ENCODE assay signal across 8 cellular contexts in the genomic region with DNA sequence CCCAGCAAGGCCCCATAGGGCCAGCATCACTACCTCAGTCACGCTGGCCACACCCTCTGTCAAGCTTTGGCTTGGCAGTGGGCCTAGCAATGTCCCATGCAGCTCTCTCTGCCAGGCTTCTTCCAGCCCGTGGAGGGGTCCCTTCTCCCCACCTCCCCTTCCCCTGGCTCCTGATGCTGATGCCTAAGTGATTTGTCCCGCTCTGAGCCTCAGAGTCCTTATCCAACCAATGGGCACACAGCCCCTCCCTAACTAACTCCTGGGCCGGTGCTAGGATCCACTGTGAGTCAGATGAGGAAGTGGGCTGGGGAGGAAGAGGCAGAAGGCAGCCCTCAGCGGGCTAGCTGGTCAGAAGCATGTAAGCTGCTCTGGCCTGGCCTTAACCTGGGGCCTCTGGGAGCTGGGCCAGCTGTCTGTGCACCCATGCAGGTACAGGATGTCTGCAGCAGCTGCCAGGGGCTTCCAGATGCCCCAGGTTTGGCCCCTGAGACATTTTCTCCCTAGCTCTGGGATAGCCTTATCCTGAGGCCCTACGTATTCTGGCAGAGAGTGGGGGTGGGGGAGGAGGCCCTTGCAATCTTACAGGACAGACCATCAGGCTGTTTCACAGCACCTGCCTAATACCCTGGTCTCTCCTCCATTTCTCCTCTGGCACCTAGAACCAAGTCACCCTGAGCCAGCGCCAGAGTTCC. TPM values are rescaled to one million over a fixed set of nuclear protein-coding genes. Genes with fewer than 3 reads are reported as not detected.
DNase-seq lines count a peak whose midpoint lies in the region; ATAC-seq and TF ChIP-seq lines count a peak whose summit lies in the region.

No MANE protein-coding gene starts in this region.

- intact Hi-C loops in heart right ventricle (cut with DNase I) (loop anchor here in 7 of 10 donors (2.0 to 10.0 kb wide), 8 partner anchors 50 to 95 kb away; partner anchors contain the start of genes NKTR (in 4 of the 7) and SEC22C (in 2 of the 7)), prostate gland (cut with DNase I) (loop anchor here (2.0 kb wide), 1 partner anchor 52 kb away; the partner anchor contains the start of gene NKTR)

- TF ChIP-seq CTCF in heart right ventricle (IDR thresholded peaks at IDR 0.05), result no peak
- TF ChIP-seq CTCF in prostate gland (IDR thresholded peaks at IDR 0.05), result no peak

- POLR2A ChIA-PET in activated naive CD8-positive, alpha-beta T cell treated with anti-CD3 and anti-CD28 coated beads, Interleukin-2, amount 10 ng/mL, durations not matched to agents 7 days and 5 days (lab: Charles Lee), result interaction anchor here (1.8 to 2.1 kb wide), 3 partner anchors 52 to 70 kb away, joined by 5 to 7 read pairs (median 7); partner anchors contain the start of genes NKTR, SEC22C and SS18L2

- WGBS in heart right ventricle, 2 donors, result 15 to 16% methylated on average over 7 of the region's 7 CpGs
- WGBS in prostate gland, result 26% methylated on average over 7 of the region's 7 CpGs

- H3K9me3 ChIP-seq in heart right ventricle (no peaks in the 10 kb centered on the region), prostate gland (no peaks in the 10 kb centered on the region)

- no peaks in the 10 kb centered on the region for H3K9me3 Mint-ChIP-seq in activated naive CD8-positive, alpha-beta T cell treated with anti-CD3 and anti-CD28 coated beads, Interleukin-2, amount 10 ng/mL, durations not matched to agents 7 days and 5 days

- H3K27ac Mint-ChIP-seq in activated naive CD8-positive, alpha-beta T cell treated with anti-CD3 and anti-CD28 coated beads, Interleukin-2, amount 10 ng/mL, durations not matched to agents 7 days and 5 days, result peak overlapping the region; percentile 68

- peaks cover 24% of the 10 kb centered on the region for H3K4me1 Mint-ChIP-seq in activated naive CD8-positive, alpha-beta T cell treated with anti-CD3 and anti-CD28 coated beads, Interleukin-2, amount 10 ng/mL, durations not matched to agents 7 days and 5 days

- TF ChIP-seq POLR2A in prostate gland (IDR thresholded peaks at IDR 0.05), result peak; percentile 86

- H3K4me1 ChIP-seq in heart right ventricle, result peaks cover 20 to 87% (median 60%) of the 10 kb centered on the region in 9 donors
- no peaks in the 10 kb centered on the region for H3K4me1 ChIP-seq in prostate gland (replicated peaks)

- DNase-seq in ELR (ENCODE audit: low read depth), result peak; percentile 89
- peak; percentile 86 to 93 for DNase-seq in Kasumi-1 (lab: John Stamatoyannopoulos, UW)
- no peak for DNase-seq in activated naive CD8-positive, alpha-beta T cell treated with anti-CD3 and anti-CD28 coated beads, Interleukin-2, amount 10 ng/mL, durations not matched to agents 7 days and 5 days
- DNase-seq in heart right ventricle, result peak; percentile 53 to 55
- DNase-seq in prostate gland (ENCODE audit: low spot score), result no peak
- no peak for DNase-seq in NCI-H146 (lab: John Stamatoyannopoulos, UW)
- no peak for DNase-seq in GOT3 (lab: John Stamatoyannopoulos, UW)

- ATAC-seq in GM21576 (IDR thresholded peaks at IDR 0.05; ENCODE audit: unreplicated experiment) (peak; percentile 76), heart right ventricle (peak; percentile 10 to 64 (median 46))
- peak; percentile 52 for ATAC-seq in activated naive CD8-positive, alpha-beta T cell treated with anti-CD3 and anti-CD28 coated beads, Interleukin-2, amount 10 ng/mL, durations not matched to agents 7 days and 5 days (ENCODE audit: low read depth)

- H3K36me3 Mint-ChIP-seq in activated naive CD8-positive, alpha-beta T cell treated with anti-CD3 and anti-CD28 coated beads, Interleukin-2, amount 10 ng/mL, durations not matched to agents 7 days and 5 days, result peaks cover 9% of the 10 kb centered on the region

- H3K27ac ChIP-seq in heart right ventricle (peak overlapping the region; percentile 88 to 99 (median 95)), prostate gland (peak overlapping the region; percentile 85 to 90)

- peak overlapping the region; percentile 68 to 98 (median 84) for H3K4me3 ChIP-seq in heart right ventricle
- peak overlapping the region in 1 of 2 donors; percentile 64 for H3K4me3 ChIP-seq in prostate gland

- no peaks in the 10 kb centered on the region for H3K27me3 ChIP-seq in heart right ventricle
- H3K27me3 ChIP-seq in prostate gland (replicated peaks; ENCODE audit: insufficient read depth), result no peaks in the 10 kb centered on the region

- H3K4me3 Mint-ChIP-seq in activated naive CD8-positive, alpha-beta T cell treated with anti-CD3 and anti-CD28 coated beads, Interleukin-2, amount 10 ng/mL, durations not matched to agents 7 days and 5 days, result peak overlapping the region; percentile 85

- H3K36me3 ChIP-seq in heart right ventricle, result peaks cover 0 to 36% (median 0%) of the 10 kb centered on the region in 9 donors
- H3K36me3 ChIP-seq in prostate gland, result no peaks in the 10 kb centered on the region

- peaks cover 4% of the 10 kb centered on the region for H3K27me3 Mint-ChIP-seq in activated naive CD8-positive, alpha-beta T cell treated with anti-CD3 and anti-CD28 coated beads, Interleukin-2, amount 10 ng/mL, durations not matched to agents 7 days and 5 days

RNA-seq across cellular contexts. Expression of gene ZBTB47, which starts 0.7 kb away (rescaled TPM):
- 1 to 10 TPM; 1.1 to 1.3 TPM for total RNA-seq in activated naive CD8-positive, alpha-beta T cell treated with anti-CD3 and anti-CD28 coated beads, Interleukin-2, amount 10 ng/mL, durations not matched to agents 7 days and 5 days
- total RNA-seq in heart right ventricle (100 to 1,000 TPM in 9 of 10 donors, 10 to 100 TPM in 1; 86.7 to 145 (median 112) TPM), prostate gland (10 to 100 TPM; 22.1 to 38.0 TPM)
- polyA plus RNA-seq in heart right ventricle, result 10 to 100 TPM; 52.2 to 68.9 TPM

RNA-seq across cellular contexts. Expression of gene KLHL40, which starts 32.6 kb away (rescaled TPM):
- not detected for total RNA-seq in activated naive CD8-positive, alpha-beta T cell treated with anti-CD3 and anti-CD28 coated beads, Interleukin-2, amount 10 ng/mL, durations not matched to agents 7 days and 5 days
- total RNA-seq in heart right ventricle, result 1 to 10 TPM in 3 of 10 donors, under 1 TPM in 7; 0.26 to 1.6 (median 0.85) TPM
- polyA plus RNA-seq in heart right ventricle, result 1 to 10 TPM in 1 of 2 donors, under 1 TPM in 1; 0.51 to 8.3 TPM
- total RNA-seq in prostate gland, result 1 to 10 TPM; 1.2 to 2.9 TPM

RNA-seq across cellular contexts. Expression of gene HHATL, which starts 49.8 kb away (rescaled TPM):
- not detected for total RNA-seq in activated naive CD8-positive, alpha-beta T cell treated with anti-CD3 and anti-CD28 coated beads, Interleukin-2, amount 10 ng/mL, durations not matched to agents 7 days and 5 days
- 100 to 1,000 TPM; 390 to 998 (median 624) TPM for total RNA-seq in heart right ventricle
- polyA plus RNA-seq in heart right ventricle, result 1,000 to 10,000 TPM in 1 of 2 donors, 100 to 1,000 TPM in 1; 332 to 2,035 TPM
- total RNA-seq in prostate gland, result 1 to 10 TPM; 1.9 to 5.5 TPM

RNA-seq across cellular contexts. Expression of gene NKTR, which starts 52.3 kb away (rescaled TPM):
- 100 to 1,000 TPM; 150 to 152 TPM for total RNA-seq in activated naive CD8-positive, alpha-beta T cell treated with anti-CD3 and anti-CD28 coated beads, Interleukin-2, amount 10 ng/mL, durations not matched to agents 7 days and 5 days
- 10 to 100 TPM; 19.7 to 28.4 (median 21.9) TPM for total RNA-seq in heart right ventricle
- 10 to 100 TPM; 10.2 to 59.3 TPM for polyA plus RNA-seq in heart right ventricle
- total RNA-seq in prostate gland, result 10 to 100 TPM; 42.2 to 91.6 TPM

Comparison
In these comparisons a context has a peak if more than half of its experiments do, and no peak if none do; other contexts are left out.
1. DNase-seq: peak in ELR (single experiment), Kasumi-1 (2 of 2) and heart right ventricle (2 of 2); none in activated naive CD8-positive, alpha-beta T cell treated with anti-CD3 and anti-CD28 coated beads, Interleukin-2, amount 10 ng/mL, durations not matched to agents 7 days and 5 days (single experiment), prostate gland (single experiment), NCI-H146 (single experiment) and GOT3 (single experiment).
2. RNA of gene ZBTB47, which starts 0.7 kb away (total RNA-seq): 86.7 to 145 TPM in heart right ventricle and 22.1 to 38.0 TPM in prostate gland; 1.1 to 1.3 TPM in activated naive CD8-positive, alpha-beta T cell treated with anti-CD3 and anti-CD28 coated beads, Interleukin-2, amount 10 ng/mL, durations not matched to agents 7 days and 5 days; every median in the first group is over 4 times any median in the second.
3. RNA of gene HHATL, which starts 49.8 kb away (total RNA-seq): 390 to 998 TPM in heart right ventricle; 1.9 to 5.5 TPM in prostate gland and not detected in activated naive CD8-positive, alpha-beta T cell treated with anti-CD3 and anti-CD28 coated beads, Interleukin-2, amount 10 ng/mL, durations not matched to agents 7 days and 5 days; every median in the first group is over 10 times any median in the second.
4. Peak in every context shown above with its lines, with median percentiles within 50 percentile points of each other: ATAC-seq.